In genomic region chr3:158269896-158270295, GRCh38 we compare ENCODE assay signal across 24 cellular contexts.
"Had no signal": no experiment of that assay in that cellular context is flagged by ENCODE, and none has a peak within 500 bp of the region (broad histone marks: within the 10 kb centered on the region; RNA-seq: fewer than 3 reads in every experiment).

No MANE protein-coding gene starts in this region.

- ATAC-seq: activated naive CD4-positive, alpha-beta T cell treated with anti-CD3 and anti-CD28 coated beads, Interleukin-2, amount 50 U/mL, for 72 hours; activated T-cell treated with anti-CD3 and anti-CD28 coated beads, Interleukin-2, amount 50 U/mL, for 72 hours; heart right ventricle; stimulated activated memory B cell treated with anti-CD40 and anti-IgM and Interleukin-4, amounts not matched to agents 10 μg/mL and 1 μg/mL and 100 μg/mL, for 72 hours; stimulated activated naive CD8-positive, alpha-beta T cell treated with anti-CD3 and anti-CD28 coated beads, Interleukin-15, amount 100 ng/mL, for 72 hours had no signal

- H3K4me3 Mint-ChIP-seq: activated T-cell treated with anti-CD3 and anti-CD28 coated beads, Interleukin-2, amount 50 U/mL, for 72 hours; nephron; stimulated activated memory B cell treated with anti-CD40 and anti-IgM and Interleukin-4, amounts not matched to agents 10 μg/mL and 1 μg/mL and 100 μg/mL, for 72 hours; stimulated activated naive CD8-positive, alpha-beta T cell treated with anti-CD3 and anti-CD28 coated beads, Interleukin-15, amount 100 ng/mL, for 72 hours had no signal

- H3K4me3 ChIP-seq: heart right ventricle, left ventricle myocardium inferior, ovary, prostate gland, sigmoid colon, upper lobe of left lung, vagina had no signal

- H3K27ac ChIP-seq: heart right ventricle, left ventricle myocardium inferior, ovary, prostate gland, sigmoid colon, upper lobe of left lung, vagina had no signal

- H3K27ac Mint-ChIP-seq: activated naive CD4-positive, alpha-beta T cell treated with anti-CD3 and anti-CD28 coated beads, Interleukin-2, amount 50 U/mL, for 72 hours; activated T-cell treated with anti-CD3 and anti-CD28 coated beads, Interleukin-2, amount 50 U/mL, for 72 hours; nephron; stimulated activated memory B cell treated with anti-CD40 and anti-IgM and Interleukin-4, amounts not matched to agents 10 μg/mL and 1 μg/mL and 100 μg/mL, for 72 hours; stimulated activated naive CD8-positive, alpha-beta T cell treated with anti-CD3 and anti-CD28 coated beads, Interleukin-15, amount 100 ng/mL, for 72 hours had no signal

- H3K27me3 ChIP-seq: heart right ventricle, ovary, sigmoid colon, upper lobe of left lung, vagina had no signal

- H3K36me3 ChIP-seq: ovary, prostate gland, sigmoid colon had no signal

- H3K27me3 Mint-ChIP-seq: stimulated activated memory B cell treated with anti-CD40 and anti-IgM and Interleukin-4, amounts not matched to agents 10 μg/mL and 1 μg/mL and 100 μg/mL, for 72 hours; stimulated activated naive CD8-positive, alpha-beta T cell treated with anti-CD3 and anti-CD28 coated beads, Interleukin-15, amount 100 ng/mL, for 72 hours had no signal

- DNase-seq: activated naive CD4-positive, alpha-beta T cell; activated T-cell treated with anti-CD3 and anti-CD28 coated beads for 4 hours; activated T-cell treated with anti-CD3 and anti-CD28 coated beads, Interleukin-2, amount 50 U/mL, for 72 hours; dermis blood vessel endothelial cell; effector CD8-positive, alpha-beta T cell; erythroblast; foreskin melanocyte; heart right ventricle; left ventricle myocardium inferior; ovary; retina; sigmoid colon; small intestine; stimulated activated CD4-positive, alpha-beta T cell treated with anti-CD3 and anti-CD28 coated beads, Interleukin-1b, Interleukin-23, amount 100 ng/mL, for 48 hours; stimulated activated CD4-positive, alpha-beta T cell treated with anti-CD3 and anti-CD28 coated beads, Interleukin-4, amount 100 ng/mL, for 4 hours; stimulated activated CD8-positive, alpha-beta memory T cell treated with anti-CD3 and anti-CD28 coated beads, Interleukin-4, amount 100 ng/mL, for 48 hours; stimulated activated naive CD8-positive, alpha-beta T cell treated with anti-CD3 and anti-CD28 coated beads, Interleukin-15, amount 100 ng/mL, for 72 hours; substantia nigra; upper lobe of left lung had no signal

- H3K9me3 ChIP-seq: prostate gland had no signal

- H3K4me1 ChIP-seq: heart right ventricle, left ventricle myocardium inferior, prostate gland, sigmoid colon, upper lobe of left lung, vagina had no signal

- H3K4me1 Mint-ChIP-seq: nephron; stimulated activated memory B cell treated with anti-CD40 and anti-IgM and Interleukin-4, amounts not matched to agents 10 μg/mL and 1 μg/mL and 100 μg/mL, for 72 hours; stimulated activated naive CD8-positive, alpha-beta T cell treated with anti-CD3 and anti-CD28 coated beads, Interleukin-15, amount 100 ng/mL, for 72 hours had no signal
